8 cellular contexts compared by ENCODE assay signal in the genomic region with DNA sequence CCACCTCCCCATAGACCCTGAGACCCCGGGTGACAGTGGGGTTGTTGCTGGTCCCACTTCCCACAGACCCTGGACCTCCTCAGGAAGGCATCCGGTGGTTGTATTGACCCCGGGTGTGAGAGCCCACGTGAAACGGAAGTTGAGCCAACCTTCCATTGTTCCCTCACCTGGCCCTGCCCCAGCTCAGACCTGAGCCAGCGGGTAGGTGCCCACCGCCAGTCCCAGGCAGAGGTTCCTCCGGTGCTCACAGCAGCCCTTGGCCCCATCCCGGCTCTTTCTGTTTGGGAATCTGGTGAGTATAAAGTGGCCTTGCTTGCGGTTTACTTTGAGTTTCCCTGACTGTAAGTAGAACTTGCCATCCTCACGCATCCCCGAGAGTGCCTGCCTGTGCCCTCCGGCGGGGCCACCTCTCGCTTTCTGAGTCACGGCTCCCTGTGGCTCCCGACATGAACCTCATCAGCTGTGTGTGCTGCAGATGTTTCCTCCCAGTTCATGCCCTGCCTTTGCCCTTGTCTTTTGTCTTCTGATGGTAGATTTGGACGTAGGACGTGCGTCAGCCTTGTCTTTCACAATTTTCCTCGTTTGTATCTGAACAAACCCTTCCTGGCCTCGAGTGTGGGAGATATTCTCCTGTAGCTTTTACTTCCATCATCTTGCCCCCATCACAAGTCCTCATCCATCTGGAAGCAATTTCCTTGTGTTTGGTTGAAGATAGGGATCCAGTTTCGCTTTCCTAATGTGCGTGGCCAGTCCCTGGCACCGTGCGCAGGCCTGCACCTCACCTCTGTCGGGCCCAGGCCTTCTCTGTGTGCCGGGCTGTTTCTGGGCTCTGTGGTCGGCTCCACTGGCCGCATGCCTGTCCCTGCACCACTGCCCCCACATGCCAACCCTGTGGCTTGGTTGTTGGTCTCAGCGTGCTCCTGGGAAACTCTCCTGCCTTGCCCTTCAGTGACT.
A peak's percentile ranks its signal among the peaks of the same experiment; 100 is the strongest.
DNase-seq lines count a peak whose midpoint lies in the region; ATAC-seq lines count a peak whose summit lies in the region.
"Had no signal": no experiment of that assay in that cellular context is flagged by ENCODE, and none has a peak within 500 bp of the region (broad histone marks: within the 10 kb centered on the region; RNA-seq: fewer than 3 reads in every experiment).

No MANE protein-coding gene starts in this region.

- no peak for ATAC-seq in GM19397 (IDR thresholded peaks at IDR 0.05; ENCODE audit: unreplicated experiment)

- H3K9ac ChIP-seq in skeletal muscle satellite cell (ENCODE audit: low read depth, low read length), result peak overlapping the region; percentile 44

- peak overlapping the region; percentile 39 for H3K4me2 ChIP-seq in skeletal muscle satellite cell (ENCODE audit: low read length)

- peak overlapping the region; percentile 2 for H3K4me3 ChIP-seq in skeletal muscle satellite cell (ENCODE audit: low read length)
- H3K4me3 ChIP-seq: colonic mucosa had no signal

- no peaks in the 10 kb centered on the region for H3K36me3 ChIP-seq in skeletal muscle satellite cell (ENCODE audit: insufficient read depth, low read length)
- H3K36me3 ChIP-seq: colonic mucosa had no signal

- in situ Hi-C loops in SK-MEL-5 (cut with HindIII; ENCODE audit: low pct_unique_long_range_greater_than_20kb, low sequenced_read_pairs), result no loop called here

- DNase-seq in GM04504 (ENCODE audit: low read depth) (peak; percentile 97), SK-MEL-5 (ENCODE audit: low read depth, low spot score) (peak; percentile 47), fibroblast of the conjunctiva (ENCODE audit: low read depth) (peak; percentile 23), cerebellar cortex (ENCODE audit: low spot score) (no peak)
- no peak for DNase-seq in stimulated activated naive CD4-positive, alpha-beta T cell treated with Interleukin-2 at 50 U/mL for 16 hours (lab: John Stamatoyannopoulos, UW)
- DNase-seq: colonic mucosa had no signal

- peaks cover 26% of the 10 kb centered on the region for H3K27me3 ChIP-seq in skeletal muscle satellite cell (ENCODE audit: control insufficient read depth, insufficient read depth, low read length)
- H3K27me3 ChIP-seq: colonic mucosa had no signal

- H3K4me1 ChIP-seq in skeletal muscle satellite cell (ENCODE audit: control insufficient read depth, insufficient read depth, low read length), result peaks cover 37% of the 10 kb centered on the region
- H3K4me1 ChIP-seq: colonic mucosa had no signal

- H3K9me3 ChIP-seq in skeletal muscle satellite cell (replicated peaks; ENCODE audit: low read length), result no peaks in the 10 kb centered on the region
- H3K9me3 ChIP-seq: colonic mucosa had no signal

Comparison
In these comparisons a context has a peak if more than half of its experiments do, and no peak if none do; other contexts are left out.
1. DNase-seq: peak in GM04504 (single experiment), SK-MEL-5 (single experiment) and fibroblast of the conjunctiva (single experiment); none in cerebellar cortex (single experiment) and stimulated activated naive CD4-positive, alpha-beta T cell treated with Interleukin-2 at 50 U/mL for 16 hours (single experiment).